8 cellular contexts compared by ENCODE assay signal in genomic region chr11:90134420-90135003, GRCh38. TPM values are rescaled to one million over a fixed set of nuclear protein-coding genes. Genes with fewer than 3 reads are reported as not detected.
DNase-seq lines count a peak whose midpoint lies in the region; ATAC-seq and TF ChIP-seq lines count a peak whose summit lies in the region.

TSS of gene NAALAD2 (plus strand) at chr11:90134663. CDS start at chr11:90134759, 96 bp downstream.

- CTCF ChIA-PET in CD8-positive, alpha-beta T cell (lab: Charles Lee) = interaction anchor here (0.6 kb wide), 1 partner anchor 34 kb away, joined by 3 read pairs; no protein-coding TSS in a partner anchor

- H3K4me1 Mint-ChIP-seq in CD8-positive, alpha-beta T cell (ENCODE audit: low read depth) = peaks cover 12% of the 10 kb centered on the region

- H3K9me3 ChIP-seq in CD8-positive, alpha-beta T cell (ENCODE audit: low read length) = no peaks in the 10 kb centered on the region
- H3K9me3 ChIP-seq in body of pancreas (no peaks in the 10 kb centered on the region), iPS-18c (ENCODE audit: control insufficient read depth, insufficient read depth, low read length) (no peaks in the 10 kb centered on the region), gastrocnemius medialis (no peaks in the 10 kb centered on the region)

- H3K9me3 Mint-ChIP-seq in CD8-positive, alpha-beta T cell = no peaks in the 10 kb centered on the region

- peaks cover 10% of the 10 kb centered on the region for H3K27me3 ChIP-seq in CD8-positive, alpha-beta T cell (ENCODE audit: insufficient read depth, low read length)
- H3K27me3 ChIP-seq in body of pancreas (peaks cover 0 to 11% of the 10 kb centered on the region in 2 donors), gastrocnemius medialis (peaks cover 0 to 10% (median 3%) of the 10 kb centered on the region in 3 donors)

- H3K27me3 Mint-ChIP-seq in CD8-positive, alpha-beta T cell (ENCODE audit: low read depth) = peaks cover 49% of the 10 kb centered on the region

- no peak for TF ChIP-seq CTCF in CD8-positive, alpha-beta T cell (IDR thresholded peaks at IDR 0.05)
- TF ChIP-seq CTCF in body of pancreas (IDR thresholded peaks at IDR 0.05) (no peak), gastrocnemius medialis (IDR thresholded peaks at IDR 0.05 in 4 of 5, conservative IDR thresholded peaks at IDR 0.05 in 1 of 5) (no peak)

- H3K27ac Mint-ChIP-seq in CD8-positive, alpha-beta T cell = no peak within 1 kb of the TSS

- in situ Hi-C loops in gastrocnemius medialis (cut with MboI; ENCODE audit: low sequenced_read_pairs in 4 of 4) = no loop called here

- H3K4me3 ChIP-seq in CD8-positive, alpha-beta T cell (ENCODE audit: low read depth, low read length) = no peak within 1 kb of the TSS
- H3K4me3 ChIP-seq in body of pancreas (peak within 1 kb of the TSS in 1 of 2 donors; percentile 26), iPS-18c (ENCODE audit: insufficient read depth, low read depth, low read length) (peak within 1 kb of the TSS; percentile 63), gastrocnemius medialis (peak within 1 kb of the TSS; percentile 40 to 70 (median 52))

- H3K36me3 ChIP-seq in CD8-positive, alpha-beta T cell (ENCODE audit: insufficient read depth, low read length) = no peaks in the 10 kb centered on the region
- H3K36me3 ChIP-seq in body of pancreas (replicated peaks in 1 of 2; ENCODE audit: insufficient read depth in 1 of 2, low read depth in 2 of 2) (no peaks in the 10 kb centered on the region), gastrocnemius medialis (no peaks in the 10 kb centered on the region)

- H3K4me1 ChIP-seq in CD8-positive, alpha-beta T cell (ENCODE audit: insufficient read depth, low read length) = no peaks in the 10 kb centered on the region
- H3K4me1 ChIP-seq in body of pancreas (peaks cover 13% of the 10 kb centered on the region), gastrocnemius medialis (peaks cover 0 to 6% of the 10 kb centered on the region in 2 donors)

- DNase-seq in CD8-positive, alpha-beta T cell = no peak
- DNase-seq in HuH-7.5 (ENCODE audit: low spot score) (peak; percentile 33), body of pancreas (peak; percentile 18 to 48 (median 21)), gastrocnemius medialis (peak; percentile 3 to 19), mucosa of gallbladder (ENCODE audit: low spot score) (no peak), AML-193 (lab: John Stamatoyannopoulos, UW) (no peak)

- H3K36me3 Mint-ChIP-seq in CD8-positive, alpha-beta T cell = no peaks in the 10 kb centered on the region

- peak within 1 kb of the TSS; percentile 35 for H3K4me3 Mint-ChIP-seq in CD8-positive, alpha-beta T cell

- peak in 1 of 3 donors; percentile 8 for TF ChIP-seq POLR2A in body of pancreas (IDR thresholded peaks at IDR 0.05)
- no peak for TF ChIP-seq POLR2A in gastrocnemius medialis (IDR thresholded peaks at IDR 0.05)

- no peak for ATAC-seq in CD8-positive, alpha-beta T cell
- ATAC-seq in GM19463 (IDR thresholded peaks at IDR 0.05; ENCODE audit: unreplicated experiment) (peak; percentile 94), body of pancreas (peak; percentile 75), gastrocnemius medialis (peak; percentile 44 to 52)

- WGBS in body of pancreas, 2 donors = 1% methylated on average over 16 to 26 of the region's 26 CpGs

- intact Hi-C loops in CD8-positive, alpha-beta T cell (cut with DNase I, micrococcal nuclease) = no loop called here
- intact Hi-C loops in body of pancreas (cut with DNase I) (no loop called here), gastrocnemius medialis (cut with DNase I; ENCODE audit: low total_unique reads) (no loop called here)

- H3K27ac ChIP-seq in CD8-positive, alpha-beta T cell (ENCODE audit: low read depth, low read length) = no peak within 1 kb of the TSS
- peak within 1 kb of the TSS in 1 of 4 donors; percentile 5 for H3K27ac ChIP-seq in body of pancreas
- H3K27ac ChIP-seq in gastrocnemius medialis = no peak within 1 kb of the TSS

- POLR2A ChIA-PET in CD8-positive, alpha-beta T cell (lab: Charles Lee) = no interaction called here

RNA-seq across cellular contexts. Expression of gene NAALAD2, which starts in this region (rescaled TPM):
- not detected for total RNA-seq in CD8-positive, alpha-beta T cell
- total RNA-seq in body of pancreas = 1 to 10 TPM in 1 of 2 donors, not detected in 1; 1.6 TPM
- under 1 TPM in 2 of 4 donors, not detected in 2; 0.09 to 0.20 TPM for total RNA-seq in gastrocnemius medialis
- total RNA-seq in mucosa of gallbladder = 0.95 TPM

Comparison
In these comparisons a context has a peak if more than half of its experiments do, and no peak if none do; other contexts are left out.
1. Peak in DNase-seq, ATAC-seq and H3K4me3 ChIP-seq in gastrocnemius medialis; RNA of the gene not detected or under 1 TPM.
2. DNase-seq: peak in HuH-7.5 (single experiment) and body of pancreas (4 of 4); none in CD8-positive, alpha-beta T cell (0 of 7), mucosa of gallbladder (single experiment) and AML-193 (0 of 2).